ENCODE assay signal across 10 cellular contexts in genomic region chr12:108690191-108690518, GRCh38. TPM values are rescaled to one million over a fixed set of nuclear protein-coding genes. Genes with fewer than 3 reads are reported as not detected.
DNase-seq lines count a peak whose midpoint lies in the region; ATAC-seq, FAIRE-seq and TF ChIP-seq lines count a peak whose summit lies in the region.
"Had no signal": no experiment of that assay in that cellular context is flagged by ENCODE, and none has a peak within 500 bp of the region (broad histone marks: within the 10 kb centered on the region; RNA-seq: fewer than 3 reads in every experiment).

No MANE protein-coding gene starts in this region.

- H3K36me3 Mint-ChIP-seq in activated naive CD4-positive, alpha-beta T cell treated with anti-CD3 and anti-CD28 coated beads, Interleukin-2, amount 50 U/mL, for 24 hours: no peaks in the 10 kb centered on the region
- H3K36me3 Mint-ChIP-seq in astrocyte (ENCODE audit: low read depth, unreplicated experiment): peaks cover 11% of the 10 kb centered on the region

- H3K4me2 ChIP-seq in astrocyte (ENCODE audit: low read length): peak overlapping the region; percentile 84

- DNase-seq in activated naive CD4-positive, alpha-beta T cell treated with Interleukin-2 at 50 U/mL for 16 hours: no peak
- no peak for DNase-seq in astrocyte (ENCODE audit: low read depth)
- DNase-seq in NCI-H524 treated with DMSO at 0.1 percent for 48 hours (lab: John Stamatoyannopoulos, UW): no peak
- DNase-seq in NCI-H526 treated with DMSO at 0.1 percent for 48 hours (lab: John Stamatoyannopoulos, UW): no peak
- DNase-seq: NCI-H1694 treated with DMSO at 0.1 percent for 48 hours had no signal

- ATAC-seq in HG03442 (IDR thresholded peaks at IDR 0.05; ENCODE audit: unreplicated experiment): no peak

- H3K27me3 ChIP-seq in astrocyte (ENCODE audit: insufficient read depth, low read length) (no peaks in the 10 kb centered on the region), mucosa of rectum (ENCODE audit: control insufficient read depth in 2 of 2, insufficient read depth in 2 of 2, low read length in 2 of 2) (no peaks in the 10 kb centered on the region)

- H3K27ac ChIP-seq in astrocyte (ENCODE audit: low read depth, low read length): peak overlapping the region; percentile 99
- peak overlapping the region; percentile 90 to 91 for H3K27ac ChIP-seq in mucosa of rectum (ENCODE audit: low read depth in 2 of 2, low read length in 2 of 2)
- H3K27ac ChIP-seq in urinary bladder (ENCODE audit: low read depth): peak overlapping the region; percentile 25

- peaks cover 94% of the 10 kb centered on the region for H3K79me2 ChIP-seq in astrocyte (ENCODE audit: insufficient read depth, low read length)

- H3K4me1 Mint-ChIP-seq in activated naive CD4-positive, alpha-beta T cell treated with anti-CD3 and anti-CD28 coated beads, Interleukin-2, amount 50 U/mL, for 24 hours: peaks cover 69% of the 10 kb centered on the region
- peaks cover 73% of the 10 kb centered on the region for H3K4me1 Mint-ChIP-seq in astrocyte (ENCODE audit: low read depth, unreplicated experiment)

- H3K9ac ChIP-seq in astrocyte (ENCODE audit: low read length): peak overlapping the region; percentile 88
- no peak overlapping the region for H3K9ac ChIP-seq in mucosa of rectum (ENCODE audit: low read depth in 1 of 2, low read length in 2 of 2)

- no peak overlapping the region for H2AFZ ChIP-seq in astrocyte (ENCODE audit: low read depth, low read length)

- TF ChIP-seq CTCF in astrocyte (IDR thresholded peaks at IDR 0.05; ENCODE audit: insufficient read depth, low read depth, low read length): no peak

- H3K4me3 Mint-ChIP-seq in activated naive CD4-positive, alpha-beta T cell treated with anti-CD3 and anti-CD28 coated beads, Interleukin-2, amount 50 U/mL, for 24 hours: peak overlapping the region; percentile 82
- H3K4me3 Mint-ChIP-seq in astrocyte (ENCODE audit: unreplicated experiment): peak overlapping the region; percentile 73

- H3K36me3 ChIP-seq in astrocyte (ENCODE audit: insufficient read depth, low read length) (peaks cover 15% of the 10 kb centered on the region), mucosa of rectum (ENCODE audit: control insufficient read depth in 2 of 2, insufficient read depth in 2 of 2, low read length in 2 of 2) (no peaks in the 10 kb centered on the region), urinary bladder (ENCODE audit: insufficient read depth) (no peaks in the 10 kb centered on the region)

- H4K20me1 ChIP-seq in astrocyte (ENCODE audit: insufficient read depth, low read length): peaks cover 13% of the 10 kb centered on the region

- no peaks in the 10 kb centered on the region for H3K27me3 Mint-ChIP-seq in activated naive CD4-positive, alpha-beta T cell treated with anti-CD3 and anti-CD28 coated beads, Interleukin-2, amount 50 U/mL, for 24 hours
- no peaks in the 10 kb centered on the region for H3K27me3 Mint-ChIP-seq in astrocyte (ENCODE audit: low read depth, unreplicated experiment)

- peaks cover 68% of the 10 kb centered on the region for H3K4me1 ChIP-seq in astrocyte (ENCODE audit: insufficient read depth, low read length)
- H3K4me1 ChIP-seq in mucosa of rectum (ENCODE audit: control insufficient read depth in 2 of 2, insufficient read depth in 2 of 2, low read length in 2 of 2): peaks cover 11 to 26% of the 10 kb centered on the region in 2 donors
- H3K4me1 ChIP-seq in urinary bladder (ENCODE audit: insufficient read depth): no peaks in the 10 kb centered on the region

- H3K4me3 ChIP-seq in astrocyte (ENCODE audit: insufficient read depth, low read depth, low read length) (no peak overlapping the region), mucosa of rectum (ENCODE audit: low read length in 2 of 2) (no peak overlapping the region), urinary bladder (ENCODE audit: low read depth, low read length) (no peak overlapping the region)

- no peak for FAIRE-seq in astrocyte (lab: Jason Lieb, UNC)
- FAIRE-seq: H1 had no signal

- peak overlapping the region; percentile 98 for H3K27ac Mint-ChIP-seq in activated naive CD4-positive, alpha-beta T cell treated with anti-CD3 and anti-CD28 coated beads, Interleukin-2, amount 50 U/mL, for 24 hours
- peak overlapping the region; percentile 97 for H3K27ac Mint-ChIP-seq in astrocyte (ENCODE audit: unreplicated experiment)

- peaks cover 2% of the 10 kb centered on the region for H3K9me3 Mint-ChIP-seq in activated naive CD4-positive, alpha-beta T cell treated with anti-CD3 and anti-CD28 coated beads, Interleukin-2, amount 50 U/mL, for 24 hours
- no peaks in the 10 kb centered on the region for H3K9me3 Mint-ChIP-seq in astrocyte (ENCODE audit: unreplicated experiment)

- H3K9me3 ChIP-seq in astrocyte (ENCODE audit: insufficient read depth, low read depth, low read length) (no peaks in the 10 kb centered on the region), mucosa of rectum (ENCODE audit: control insufficient read depth in 2 of 2, low read length in 2 of 2) (no peaks in the 10 kb centered on the region)

RNA-seq across cellular contexts. Expression of gene CORO1C, which starts 41.2 kb away (rescaled TPM):
- total RNA-seq in astrocyte (364 and 391 TPM in 2 replicates), urinary bladder (213 TPM)
- 149 TPM for polyA plus RNA-seq in urinary bladder

RNA-seq across cellular contexts. Expression of gene SELPLG, which starts 56.5 kb away (rescaled TPM):
- total RNA-seq in astrocyte (4.9 and 5.8 TPM in 2 replicates), urinary bladder (3.6 TPM)
- 9.4 TPM for polyA plus RNA-seq in urinary bladder
- total RNA-seq: H1 had no signal

Comparison
In these comparisons a context has a peak if more than half of its experiments do, and no peak if none do; other contexts are left out.
1. H3K27ac ChIP-seq: peak in every context shown above with its lines; median percentile 99 in astrocyte; 90 in mucosa of rectum; 25 in urinary bladder.